Comparison of ENCODE assay signal across 8 cellular contexts in the genomic region with DNA sequence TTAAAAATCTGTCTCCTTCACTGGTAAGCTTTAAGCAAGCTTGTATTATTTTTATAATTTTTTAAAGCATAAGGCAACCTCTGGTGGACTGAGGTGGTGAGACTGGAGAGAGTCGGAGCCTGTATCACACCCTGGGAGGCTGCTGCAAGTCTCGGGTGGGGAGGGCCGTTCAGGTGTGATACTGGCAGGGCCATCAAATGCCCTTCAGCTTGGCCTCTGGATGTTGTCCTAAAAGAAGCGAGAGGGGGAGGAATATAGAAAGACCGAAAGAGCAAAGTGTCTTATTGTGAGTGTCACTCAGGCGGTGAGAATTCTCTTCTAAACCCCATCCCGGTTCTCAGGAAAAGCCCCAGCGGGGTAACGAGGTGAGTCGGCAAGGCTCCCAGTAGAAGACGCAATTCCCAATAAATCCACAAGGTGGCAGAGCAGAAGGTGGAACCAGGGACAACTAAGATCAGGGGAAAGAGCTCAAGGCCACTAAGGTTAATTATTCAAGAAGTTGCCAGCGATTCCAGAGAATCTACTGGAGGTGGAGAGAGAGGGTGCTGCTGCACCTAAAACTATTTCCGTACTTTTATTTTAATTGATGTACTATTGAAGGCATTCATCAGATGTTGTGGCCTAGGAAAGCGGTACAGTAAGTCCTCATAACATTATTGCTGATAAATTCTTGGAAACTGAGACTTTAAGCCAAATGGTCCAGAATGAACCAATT. TPM values are rescaled to one million over a fixed set of nuclear protein-coding genes. Genes with fewer than 3 reads are reported as not detected.
A peak's percentile ranks its signal among the peaks of the same experiment; 100 is the strongest.
DNase-seq lines count a peak whose midpoint lies in the region; ATAC-seq and TF ChIP-seq lines count a peak whose summit lies in the region.

No MANE protein-coding gene starts in this region.

- H3K36me3 ChIP-seq in KMS-11 (ENCODE audit: insufficient read depth): no peaks in the 10 kb centered on the region
- H3K36me3 ChIP-seq in Peyer's patch: no peaks in the 10 kb centered on the region
- H3K36me3 ChIP-seq in fibroblast of lung (ENCODE audit: control insufficient read depth, insufficient read depth, low read length): no peaks in the 10 kb centered on the region
- no peaks in the 10 kb centered on the region for H3K36me3 ChIP-seq in neutrophil
- no peaks in the 10 kb centered on the region for H3K36me3 ChIP-seq in testis (ENCODE audit: low read depth, missing control alignments)

- intact Hi-C loops in testis (cut with DNase I; ENCODE audit: low total_unique reads): loop anchor here (10.0 kb wide), 1 partner anchor 125 kb away; no protein-coding TSS in a partner anchor

- peak; percentile 57 for DNase-seq in COLO668 (lab: John Stamatoyannopoulos, UW; ENCODE audit: unreplicated experiment)
- DNase-seq in Peyer's patch: peak; percentile 62 to 88 (median 72)
- DNase-seq in activated T-cell treated with anti-CD3 and anti-CD28 coated beads, Interleukin-2, amount 50 U/mL, for 1 hour: peak; percentile 58
- DNase-seq in fibroblast of lung (ENCODE audit: low read depth in 2 of 2): peak; percentile 43 to 72
- DNase-seq in testis: peak; percentile 85

- H3K4me3 ChIP-seq in KMS-11 (IDR thresholded peaks at IDR 0.05; ENCODE audit: insufficient read depth, low read depth, low read length) (no peak overlapping the region), Peyer's patch (no peak overlapping the region), fibroblast of lung (replicated peaks in 1 of 4; ENCODE audit: control extremely low read depth in 1 of 4, insufficient read depth in 1 of 4, low read depth in 3 of 4, low read length in 4 of 4) (no peak overlapping the region), neutrophil (ENCODE audit: low read depth in 1 of 2, low read length in 1 of 2) (no peak overlapping the region), testis (no peak overlapping the region)

- no peaks in the 10 kb centered on the region for H4K20me1 ChIP-seq in KMS-11 (ENCODE audit: insufficient read depth)
- H4K20me1 ChIP-seq in fibroblast of lung (ENCODE audit: control insufficient read depth, extremely low read depth, insufficient read depth, low read length): no peaks in the 10 kb centered on the region

- H3K9ac ChIP-seq in KMS-11 (no peak overlapping the region), fibroblast of lung (ENCODE audit: insufficient read depth, low read length) (no peak overlapping the region)

- H3K79me2 ChIP-seq in KMS-11 (ENCODE audit: insufficient read depth, low read depth) (no peaks in the 10 kb centered on the region), fibroblast of lung (ENCODE audit: control insufficient read depth, insufficient read depth, low read length) (no peaks in the 10 kb centered on the region)

- H3K4me1 ChIP-seq in KMS-11 (ENCODE audit: low read depth, poor library complexity, severe bottlenecking) (peaks cover 8% of the 10 kb centered on the region), Peyer's patch (no peaks in the 10 kb centered on the region), fibroblast of lung (ENCODE audit: control insufficient read depth, extremely low read depth, insufficient read depth, low read length) (no peaks in the 10 kb centered on the region), neutrophil (ENCODE audit: control insufficient read depth in 1 of 2, insufficient read depth in 1 of 2, low read depth in 1 of 2, low read length in 1 of 2) (peaks cover 0 to 6% of the 10 kb centered on the region in 2 experiments), testis (no peaks in the 10 kb centered on the region)

- TF ChIP-seq POLR2A in Peyer's patch (IDR thresholded peaks at IDR 0.05): no peak
- no peak for TF ChIP-seq POLR2A in testis (IDR thresholded peaks at IDR 0.05)

- ATAC-seq in GM21367 (IDR thresholded peaks at IDR 0.05; ENCODE audit: unreplicated experiment): peak; percentile 62

- H3K27ac ChIP-seq in KMS-11 (no peak overlapping the region), Peyer's patch (no peak overlapping the region), fibroblast of lung (ENCODE audit: insufficient read depth, low read length) (no peak overlapping the region), neutrophil (no peak overlapping the region), testis (no peak overlapping the region)

- H3K9me3 ChIP-seq in Peyer's patch: no peaks in the 10 kb centered on the region
- no peaks in the 10 kb centered on the region for H3K9me3 ChIP-seq in fibroblast of lung (ENCODE audit: control insufficient read depth, insufficient read depth, low read depth, low read length)
- H3K9me3 ChIP-seq in neutrophil: no peaks in the 10 kb centered on the region
- no peaks in the 10 kb centered on the region for H3K9me3 ChIP-seq in testis

- H3K4me2 ChIP-seq in KMS-11 (peak overlapping the region; percentile 4; the same call in 1 of the 2 replicates), fibroblast of lung (ENCODE audit: extremely low read depth, insufficient read depth, low read length) (no peak overlapping the region)

- H3K27me3 ChIP-seq in KMS-11 (ENCODE audit: insufficient read depth, low read depth) (no peaks in the 10 kb centered on the region), Peyer's patch (no peaks in the 10 kb centered on the region), fibroblast of lung (ENCODE audit: control insufficient read depth, insufficient read depth, low read length) (no peaks in the 10 kb centered on the region), neutrophil (peaks cover 14% of the 10 kb centered on the region), testis (no peaks in the 10 kb centered on the region)

- H2AFZ ChIP-seq in KMS-11 (ENCODE audit: low read depth): no peak overlapping the region
- peak overlapping the region; percentile 30 for H2AFZ ChIP-seq in fibroblast of lung (ENCODE audit: low read length)

- 20 to 41% methylated on average over 14 of the region's 14 CpGs for WGBS in testis, 2 donors

- TF ChIP-seq CTCF in KMS-11 (conservative IDR thresholded peaks at IDR 0.05; ENCODE audit: low read depth, low read length): peak; percentile 85
- peak; percentile 79 to 93 (median 86) for TF ChIP-seq CTCF in Peyer's patch (IDR thresholded peaks at IDR 0.05)
- peak; percentile 72 to 87 for TF ChIP-seq CTCF in fibroblast of lung (conservative IDR thresholded peaks at IDR 0.05 in 1 of 2, IDR thresholded peaks at IDR 0.05 in 1 of 2; ENCODE audit: low read depth in 1 of 2, low read length in 2 of 2)
- peak; percentile 89 for TF ChIP-seq CTCF in neutrophil (IDR thresholded peaks at IDR 0.05)
- peak; percentile 77 to 91 (median 89) for TF ChIP-seq CTCF in testis (IDR thresholded peaks at IDR 0.05)

RNA-seq across cellular contexts. Expression of a gene that starts 14.1 kb away (rescaled TPM):
- total RNA-seq in Peyer's patch (10 to 100 TPM in 1 of 4 donors, 1 to 10 TPM in 1, not detected in 2; 1.7 to 10.7 TPM), fibroblast of lung (1.3 and 1.7 TPM in 2 replicates), testis (1 to 10 TPM; 3.7 to 5.3 TPM)
- polyA plus RNA-seq in fibroblast of lung (0.45 and 0.54 TPM in 2 replicates), testis (ENCODE audit: insufficient read depth, low read depth, low replicate concordance) (2.9 TPM)
- polyA plus RNA-seq in fibroblast of lung (2012): 0.80 and 0.84 TPM in 2 replicates
- polyA minus RNA-seq in fibroblast of lung (ENCODE audit: low replicate concordance): 1.2 TPM in 1 of 2 replicates, not detected in the other

RNA-seq across cellular contexts. Expression of a gene that starts 14.4 kb away (rescaled TPM):
- total RNA-seq in Peyer's patch: 10 to 100 TPM in 1 of 4 donors, 1 to 10 TPM in 3; 4.2 to 12.4 (median 9.0) TPM
- total RNA-seq in fibroblast of lung: 4.4 and 6.4 TPM in 2 replicates
- polyA plus RNA-seq in fibroblast of lung: 2.1 and 2.5 TPM in 2 replicates
- polyA plus RNA-seq in fibroblast of lung (2012): 2.1 and 2.3 TPM in 2 replicates
- polyA minus RNA-seq in fibroblast of lung (ENCODE audit: low replicate concordance): 1.2 and 1.9 TPM in 2 replicates
- total RNA-seq in testis: 10 to 100 TPM; 26.3 to 27.7 TPM
- 13.3 TPM for polyA plus RNA-seq in testis (ENCODE audit: insufficient read depth, low read depth, low replicate concordance)
